ENCODE assay signal across 8 cellular contexts in the genomic region with DNA sequence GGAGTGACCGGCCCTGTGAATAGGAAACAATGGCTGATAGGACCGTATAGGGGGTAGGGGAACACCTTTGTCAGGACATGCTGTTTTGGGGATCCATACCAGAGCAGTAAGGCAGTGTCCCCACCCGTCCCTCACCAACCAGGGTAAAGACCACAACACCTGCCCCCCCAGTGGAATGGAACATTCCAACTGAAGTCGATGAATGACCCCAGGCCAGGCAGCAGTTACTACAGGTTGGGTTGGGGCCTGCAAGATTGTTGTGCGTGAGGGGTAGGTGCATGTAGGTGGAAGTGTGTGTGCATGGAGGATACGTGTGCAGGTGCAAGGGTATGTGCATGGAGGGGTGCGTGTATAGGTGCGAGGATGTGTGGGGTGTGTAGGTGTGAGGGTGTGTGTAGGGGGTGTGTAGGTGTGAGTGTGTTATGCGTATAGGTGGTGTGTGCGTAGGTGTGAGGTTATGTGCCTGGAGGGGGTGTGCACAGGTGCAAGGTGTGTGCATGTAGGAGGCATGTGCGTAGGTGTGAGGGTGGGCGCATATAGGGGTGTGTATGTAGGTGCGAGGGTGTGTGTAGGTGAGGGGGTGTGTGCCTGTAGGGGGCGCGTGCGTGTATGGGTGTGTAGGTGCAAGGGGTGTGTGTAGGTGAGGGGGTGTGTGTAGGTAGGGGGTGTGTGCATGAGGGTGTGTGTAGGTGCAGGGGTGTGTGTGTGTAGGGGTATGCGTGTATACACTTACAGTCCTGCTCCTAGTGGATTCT. TPM values are rescaled to one million over a fixed set of nuclear protein-coding genes. Genes with fewer than 3 reads are reported as not detected.
DNase-seq lines count a peak whose midpoint lies in the region; ATAC-seq and TF ChIP-seq lines count a peak whose summit lies in the region.

No MANE protein-coding gene starts in this region.

- DNase-seq in right cardiac atrium (peak in 2 of 3 donors; percentile 56 to 62), Right ventricle myocardium inferior (ENCODE audit: missing footprints) (no peak), immature natural killer cell (no peak), upper lobe of left lung (no peak), DMS53 treated with DMSO at 0.1 percent for 48 hours (lab: John Stamatoyannopoulos, UW; ENCODE audit: unreplicated experiment) (no peak), occipital lobe (lab: John Stamatoyannopoulos, UW) (no peak)

- peak overlapping the region; percentile 86 for H3K27ac Mint-ChIP-seq in activated T-helper 17 cell treated with anti-CD3 and anti-CD28 coated beads, Interleukin-2, amount 50 U/mL, for 72 hours
- peak overlapping the region; percentile 57 to 94 (median 80) for H3K27ac Mint-ChIP-seq in immature natural killer cell

- H3K9me3 ChIP-seq in right cardiac atrium (ENCODE audit: control insufficient read depth, low read length) (no peaks in the 10 kb centered on the region), upper lobe of left lung (no peaks in the 10 kb centered on the region)

- TF ChIP-seq EP300 in upper lobe of left lung (IDR thresholded peaks at IDR 0.05): no peak

- H3K4me1 ChIP-seq in right cardiac atrium (ENCODE audit: control insufficient read depth, insufficient read depth, low read length) (peaks cover 22% of the 10 kb centered on the region), upper lobe of left lung (peaks cover 54 to 83% (median 58%) of the 10 kb centered on the region in 4 donors)

- WGBS in right cardiac atrium: 89% methylated on average over 17 of the region's 17 CpGs
- 80 to 82% methylated on average over 17 of the region's 17 CpGs for WGBS in upper lobe of left lung, 2 donors

- H3K4me1 Mint-ChIP-seq in activated T-helper 17 cell treated with anti-CD3 and anti-CD28 coated beads, Interleukin-2, amount 50 U/mL, for 72 hours: peaks cover 36% of the 10 kb centered on the region
- H3K4me1 Mint-ChIP-seq in immature natural killer cell: peaks cover 47 to 48% of the 10 kb centered on the region in 2 donors

- peaks cover 24% of the 10 kb centered on the region for H3K36me3 Mint-ChIP-seq in activated T-helper 17 cell treated with anti-CD3 and anti-CD28 coated beads, Interleukin-2, amount 50 U/mL, for 72 hours (ENCODE audit: low read depth)
- no peaks in the 10 kb centered on the region for H3K36me3 Mint-ChIP-seq in immature natural killer cell

- intact Hi-C loops in right cardiac atrium (cut with DNase I): no loop called here
- intact Hi-C loops in Right ventricle myocardium inferior (cut with DNase I): no loop called here

- H3K27ac ChIP-seq in right cardiac atrium (ENCODE audit: low read length) (no peak overlapping the region), upper lobe of left lung (peak overlapping the region; percentile 89 to 98 (median 95))

- TF ChIP-seq CTCF in upper lobe of left lung (IDR thresholded peaks at IDR 0.05): no peak

- no peak for ATAC-seq in right cardiac atrium
- no peak for ATAC-seq in Right ventricle myocardium inferior
- no peak for ATAC-seq in activated T-helper 17 cell treated with anti-CD3 and anti-CD28 coated beads, Interleukin-2, amount 50 U/mL, for 72 hours (replicated peaks)
- no peak for ATAC-seq in upper lobe of left lung (ENCODE audit: low FRiP score in 2 of 2)
- ATAC-seq in HG02642 (IDR thresholded peaks at IDR 0.05; ENCODE audit: poor library complexity, unreplicated experiment): no peak

- peaks cover 0 to 8% (median 1%) of the 10 kb centered on the region in 4 donors for H3K36me3 ChIP-seq in upper lobe of left lung

- H3K4me3 Mint-ChIP-seq in activated T-helper 17 cell treated with anti-CD3 and anti-CD28 coated beads, Interleukin-2, amount 50 U/mL, for 72 hours: peak overlapping the region; percentile 76
- H3K4me3 Mint-ChIP-seq in immature natural killer cell: peak overlapping the region; percentile 71 to 89 (median 76)

- H3K4me3 ChIP-seq in right cardiac atrium (ENCODE audit: low read length) (no peak overlapping the region), upper lobe of left lung (peak overlapping the region in 3 of 4 donors; percentile 68 to 84 (median 73))

- H3K27me3 Mint-ChIP-seq in activated T-helper 17 cell treated with anti-CD3 and anti-CD28 coated beads, Interleukin-2, amount 50 U/mL, for 72 hours: no peaks in the 10 kb centered on the region
- peaks cover 4 to 16% (median 8%) of the 10 kb centered on the region in 3 donors for H3K27me3 Mint-ChIP-seq in immature natural killer cell (ENCODE audit: low read depth in 3 of 3)

- H3K9me3 Mint-ChIP-seq in activated T-helper 17 cell treated with anti-CD3 and anti-CD28 coated beads, Interleukin-2, amount 50 U/mL, for 72 hours: no peaks in the 10 kb centered on the region
- H3K9me3 Mint-ChIP-seq in immature natural killer cell: no peaks in the 10 kb centered on the region

- TF ChIP-seq POLR2A in upper lobe of left lung (IDR thresholded peaks at IDR 0.05): no peak

- no peaks in the 10 kb centered on the region for H3K27me3 ChIP-seq in right cardiac atrium (ENCODE audit: control insufficient read depth, insufficient read depth)
- no peaks in the 10 kb centered on the region for H3K27me3 ChIP-seq in upper lobe of left lung

RNA-seq across cellular contexts. Expression of gene PISD, which starts 32.9 kb away (rescaled TPM):
- total RNA-seq in right cardiac atrium (10 to 100 TPM; 18.6 to 33.5 (median 19.7) TPM), Right ventricle myocardium inferior (18.4 TPM), upper lobe of left lung (10 to 100 TPM; 18.4 to 81.8 (median 53.9) TPM), occipital lobe (37.4 TPM)
- polyA plus RNA-seq in right cardiac atrium (11.1 TPM), immature natural killer cell (10 to 100 TPM; 16.3 to 34.8 (median 25.3) TPM)
- 10 to 100 TPM; 41.1 to 44.1 TPM for total RNA-seq in activated T-helper 17 cell treated with anti-CD3 and anti-CD28 coated beads, Interleukin-2, amount 50 U/mL, for 72 hours

Comparison
In these comparisons a context has a peak if more than half of its experiments do, and no peak if none do; other contexts are left out.
1. DNase-seq: peak in right cardiac atrium (2 of 3); none in Right ventricle myocardium inferior (single experiment), immature natural killer cell (0 of 3), upper lobe of left lung (0 of 2), DMS53 treated with DMSO at 0.1 percent for 48 hours (single experiment) and occipital lobe (single experiment).